In the genomic region with DNA sequence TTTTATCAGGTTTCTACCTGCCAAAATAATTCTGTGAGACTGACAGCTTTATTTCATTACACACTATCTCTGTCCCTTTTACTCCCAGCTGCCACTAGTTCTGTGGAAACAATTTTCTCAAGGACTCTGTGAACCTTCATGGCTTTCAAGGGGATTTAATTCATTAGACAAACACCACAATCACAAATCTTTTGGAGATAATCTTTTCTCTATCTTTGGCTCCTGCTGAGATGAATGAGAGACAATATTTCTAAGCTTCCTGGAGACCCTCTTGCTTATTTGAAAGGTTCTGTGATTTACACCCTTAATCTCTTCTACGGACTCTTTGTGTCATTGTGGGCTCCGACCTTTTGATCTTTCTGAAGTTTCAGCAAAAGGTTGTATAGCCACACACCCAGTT, we compare ENCODE assay signal across 26 cellular contexts.
"Had no signal": no experiment of that assay in that cellular context is flagged by ENCODE, and none has a peak within 500 bp of the region (broad histone marks: within the 10 kb centered on the region; RNA-seq: fewer than 3 reads in every experiment).

No MANE protein-coding gene starts in this region.

- H3K27me3 ChIP-seq: SJSA1 had no signal

- H3K9me3 Mint-ChIP-seq: activated CD4-positive, alpha-beta T cell treated with anti-CD3 and anti-CD28 coated beads, Interleukin-2, amount 10 ng/mL, durations not matched to agents 24 days and 14 days had no signal

- H3K36me3 ChIP-seq: SJSA1 had no signal

- H3K4me1 Mint-ChIP-seq: activated CD4-positive, alpha-beta T cell treated with anti-CD3 and anti-CD28 coated beads, Interleukin-2, amount 10 ng/mL, durations not matched to agents 24 days and 14 days; activated T-helper 17 cell treated with anti-CD3 and anti-CD28 coated beads, Interleukin-2, amount 50 U/mL, for 72 hours; brain; central memory CD8-positive, alpha-beta T cell had no signal

- H3K9me3 ChIP-seq: SJSA1 had no signal

- H3K4me3 ChIP-seq: SJSA1 had no signal

- DNase-seq: activated CD4-positive, alpha-beta T cell treated with anti-CD3 and anti-CD28 coated beads for 1 hour; activated CD4-positive, alpha-beta T cell treated with anti-CD3 and anti-CD28 coated beads, Interleukin-2, amount 10 ng/mL, durations not matched to agents 24 days and 14 days; activated CD4-positive, alpha-beta T cell treated with anti-CD3 and anti-CD28 coated beads, Interleukin-2, amount 50 U/mL, for 48 hours; activated CD8-positive, alpha-beta memory T cell treated with anti-CD3 and anti-CD28 coated beads for 24 hours; activated gamma-delta T cell; activated naive CD4-positive, alpha-beta T cell treated with anti-CD3 and anti-CD28 coated beads for 36 hours; activated T-cell treated with anti-CD3 and anti-CD28 coated beads, Interleukin-2, amount 50 U/mL, for 4 hours; amygdala; Kasumi-1; KBM-7; NCI-H1930; NCI-H2107; NCI-H446 treated with DMSO at 0.1 percent for 48 hours; NCI-H526; NCI-H774; PC-3; SHP77 had no signal

- H3K4me3 Mint-ChIP-seq: activated CD4-positive, alpha-beta T cell treated with anti-CD3 and anti-CD28 coated beads, Interleukin-2, amount 10 ng/mL, durations not matched to agents 24 days and 14 days; activated naive CD4-positive, alpha-beta T cell treated with anti-CD3 and anti-CD28 coated beads for 36 hours; activated naive CD8-positive, alpha-beta T cell; activated T-cell treated with anti-CD3 and anti-CD28 coated beads, Interleukin-2, amount 50 U/mL, for 4 hours; activated T-helper 17 cell treated with anti-CD3 and anti-CD28 coated beads, Interleukin-2, amount 50 U/mL, for 72 hours; brain; central memory CD8-positive, alpha-beta T cell; T-helper 1 cell treated with Interleukin-12 subunit alpha and Interleukin-12 subunit beta and Interleukin-4 antibody, amounts not matched to agents 30 μg/mL and 1 μg/mL, for 36 hours; WTC11 had no signal

- H3K4me1 ChIP-seq: SJSA1 had no signal

- H3K36me3 Mint-ChIP-seq: activated naive CD8-positive, alpha-beta T cell; brain had no signal

- ATAC-seq: activated T-cell treated with anti-CD3 and anti-CD28 coated beads, Interleukin-2, amount 50 U/mL, for 4 hours; activated T-helper 17 cell treated with anti-CD3 and anti-CD28 coated beads, Interleukin-2, amount 50 U/mL, for 72 hours; PC-3; WTC11 had no signal

- H3K27ac Mint-ChIP-seq: activated CD4-positive, alpha-beta T cell treated with anti-CD3 and anti-CD28 coated beads, Interleukin-2, amount 10 ng/mL, durations not matched to agents 24 days and 14 days; activated naive CD4-positive, alpha-beta T cell treated with anti-CD3 and anti-CD28 coated beads for 36 hours; activated T-helper 17 cell treated with anti-CD3 and anti-CD28 coated beads, Interleukin-2, amount 50 U/mL, for 72 hours; brain; T-helper 1 cell treated with Interleukin-12 subunit alpha and Interleukin-12 subunit beta and Interleukin-4 antibody, amounts not matched to agents 30 μg/mL and 1 μg/mL, for 36 hours; WTC11 had no signal

- FAIRE-seq: astrocyte, RCC 7860 had no signal

- H3K27ac ChIP-seq: SJSA1 had no signal
